15 cellular contexts compared by ENCODE assay signal in genomic region chr7:147982307-147982706, GRCh38.
A peak's percentile ranks its signal among the peaks of the same experiment; 100 is the strongest.
DNase-seq lines count a peak whose midpoint lies in the region; ATAC-seq, FAIRE-seq and TF ChIP-seq lines count a peak whose summit lies in the region.
"Had no signal": no experiment of that assay in that cellular context is flagged by ENCODE, and none has a peak within 500 bp of the region (broad histone marks: within the 10 kb centered on the region; RNA-seq: fewer than 3 reads in every experiment).

No MANE protein-coding gene starts in this region.

- no peak for ATAC-seq in GM21390 (IDR thresholded peaks at IDR 0.05; ENCODE audit: unreplicated experiment)
- ATAC-seq: A549; CD8-positive, alpha-beta T cell; HepG2 had no signal

- H3K9me3 ChIP-seq in adrenal gland (replicated peaks in 1 of 3) = no peaks in the 10 kb centered on the region
- H3K9me3 ChIP-seq in osteoblast (ENCODE audit: low read depth, low read length) = no peaks in the 10 kb centered on the region
- H3K9me3 ChIP-seq: A549 had no signal

- peak overlapping the region; percentile 49 for H3K9ac ChIP-seq in KMS-11

- TF ChIP-seq POLR2A in adrenal gland (IDR thresholded peaks at IDR 0.05) = no peak

- WGBS in adrenal gland, 4 donors = 28 to 46% (median 31%) methylated on average over 1 of the region's 1 CpG

- FAIRE-seq in D721Med (lab: Jason Lieb, UNC) = no peak
- FAIRE-seq: A549, HepG2 had no signal

- H3K27ac ChIP-seq in KMS-11 (peak overlapping the region; percentile 75), adrenal gland (no peak overlapping the region), osteoblast (ENCODE audit: low read depth, low read length) (no peak overlapping the region)
- H3K27ac ChIP-seq: A549 had no signal

- H3K79me2 ChIP-seq in KMS-11 (ENCODE audit: insufficient read depth, low read depth) (no peaks in the 10 kb centered on the region), osteoblast (ENCODE audit: insufficient read depth, low read length) (no peaks in the 10 kb centered on the region)

- H3K27me3 ChIP-seq in KMS-11 (ENCODE audit: insufficient read depth, low read depth) (no peaks in the 10 kb centered on the region), adrenal gland (no peaks in the 10 kb centered on the region), osteoblast (ENCODE audit: insufficient read depth, low read length) (no peaks in the 10 kb centered on the region)

- H3K4me1 ChIP-seq in KMS-11 (ENCODE audit: low read depth, poor library complexity, severe bottlenecking) (peaks cover 46% of the 10 kb centered on the region), adrenal gland (replicated peaks in 1 of 2) (no peaks in the 10 kb centered on the region), osteoblast (ENCODE audit: insufficient read depth, low read length) (no peaks in the 10 kb centered on the region)
- H3K4me1 ChIP-seq: A549 had no signal

- H3K4me3 ChIP-seq in KMS-11 (IDR thresholded peaks at IDR 0.05; ENCODE audit: insufficient read depth, low read depth, low read length) = no peak overlapping the region
- no peak overlapping the region for H3K4me3 ChIP-seq in adrenal gland
- H3K4me3 ChIP-seq in osteoblast (ENCODE audit: insufficient read depth, low read length) = no peak overlapping the region
- H3K4me3 ChIP-seq: A549 had no signal

- H3K36me3 ChIP-seq in KMS-11 (ENCODE audit: insufficient read depth) = no peaks in the 10 kb centered on the region
- no peaks in the 10 kb centered on the region for H3K36me3 ChIP-seq in adrenal gland (replicated peaks in 1 of 2)
- no peaks in the 10 kb centered on the region for H3K36me3 ChIP-seq in osteoblast (ENCODE audit: insufficient read depth, low read length)

- H3K4me2 ChIP-seq in KMS-11 (peak overlapping the region; percentile 94), osteoblast (ENCODE audit: insufficient read depth, low read length) (no peak overlapping the region)
- H3K4me2 ChIP-seq: A549 had no signal

- peak overlapping the region; percentile 39 for H2AFZ ChIP-seq in KMS-11 (ENCODE audit: low read depth)
- peak overlapping the region; percentile 56 for H2AFZ ChIP-seq in osteoblast (ENCODE audit: low read length)

- DNase-seq in adrenal gland (peak in 4 of 7 donors; percentile 19 to 46 (median 28)), osteoblast (ENCODE audit: insufficient read length, low spot score, missing footprints) (no peak), NCI-H774 (lab: John Stamatoyannopoulos, UW) (no peak), D721Med (ENCODE audit: insufficient read length, low spot score) (no peak)
- DNase-seq in stimulated activated naive CD4-positive, alpha-beta T cell (lab: John Stamatoyannopoulos, UW) = no peak
- DNase-seq: CD8-positive, alpha-beta T cell; COR-L47; DND-41; GF-D8; HCEC 1CT; HFFc6 had no signal

- TF ChIP-seq CTCF in KMS-11 (conservative IDR thresholded peaks at IDR 0.05; ENCODE audit: low read depth, low read length) = no peak
- no peak for TF ChIP-seq CTCF in adrenal gland (IDR thresholded peaks at IDR 0.05)
- no peak for TF ChIP-seq CTCF in osteoblast (IDR thresholded peaks at IDR 0.05; ENCODE audit: extremely low read depth, low read depth, low read length)
- TF ChIP-seq CTCF in D721Med (IDR thresholded peaks at IDR 0.05; ENCODE audit: insufficient read depth, missing control alignments) = no peak

- intact Hi-C loops in adrenal gland (cut with DNase I) = no loop called here

- H4K20me1 ChIP-seq in KMS-11 (ENCODE audit: insufficient read depth) (no peaks in the 10 kb centered on the region), osteoblast (ENCODE audit: insufficient read depth, low read length) (no peaks in the 10 kb centered on the region)

Comparison
In these comparisons a context has a peak if more than half of its experiments do, and no peak if none do; other contexts are left out.
1. DNase-seq: peak in adrenal gland (4 of 7); none in osteoblast (single experiment), NCI-H774 (single experiment), D721Med (single experiment) and stimulated activated naive CD4-positive, alpha-beta T cell (0 of 6).